In genomic region chr17:48261297-48261880, GRCh38 we compare ENCODE assay signal across 1 cellular context.
TF ChIP-seq lines count a peak whose summit lies in the region.

No MANE protein-coding gene starts in this region.

TF ChIP-seq in HEK293, 187 proteins besides CTCF, POLR2A, EP300 and RAD21 (continued from another document):
- TF ChIP-seq TSHZ1 (tag by site-specific recombination; IDR thresholded peaks at IDR 0.05; ENCODE audit: borderline replicate concordance), result no peak
- TF ChIP-seq ZNF394 (tag by site-specific recombination; IDR thresholded peaks at IDR 0.05; ENCODE audit: borderline replicate concordance), result no peak
- no peak for TF ChIP-seq TCF7L2 (IDR thresholded peaks at IDR 0.05; ENCODE audit: borderline replicate concordance, low read depth, low read length)
- TF ChIP-seq, protein P1, sequence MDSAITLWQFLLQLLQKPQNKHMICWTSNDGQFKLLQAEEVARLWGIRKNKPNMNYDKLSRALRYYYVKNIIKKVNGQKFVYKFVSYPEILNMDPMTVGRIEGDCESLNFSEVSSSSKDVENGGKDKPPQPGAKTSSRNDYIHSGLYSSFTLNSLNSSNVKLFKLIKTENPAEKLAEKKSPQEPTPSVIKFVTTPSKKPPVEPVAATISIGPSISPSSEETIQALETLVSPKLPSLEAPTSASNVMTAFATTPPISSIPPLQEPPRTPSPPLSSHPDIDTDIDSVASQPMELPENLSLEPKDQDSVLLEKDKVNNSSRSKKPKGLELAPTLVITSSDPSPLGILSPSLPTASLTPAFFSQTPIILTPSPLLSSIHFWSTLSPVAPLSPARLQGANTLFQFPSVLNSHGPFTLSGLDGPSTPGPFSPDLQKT (IDR thresholded peaks at IDR 0.05; ENCODE audit: borderline replicate concordance, low read depth, low read length), result no peak
- no peak for TF ChIP-seq SETDB1 (IDR thresholded peaks at IDR 0.05; ENCODE audit: insufficient read length, low read length)
- TF ChIP-seq ZNF10 (tag by site-specific recombination; IDR thresholded peaks at IDR 0.05), result no peak
- TF ChIP-seq PRDM6 (tag by site-specific recombination; IDR thresholded peaks at IDR 0.05), result peak; percentile 34; the same call in 1 of the 2 replicates
- TF ChIP-seq SP2 (tag by site-specific recombination; IDR thresholded peaks at IDR 0.05), result no peak
- TF ChIP-seq HOXA7 (CRISPR knock-in tag; IDR thresholded peaks at IDR 0.05; ENCODE audit: borderline replicate concordance), result no peak
